In genomic region chr2:75710220-75710576, GRCh38 we compare ENCODE assay signal across 8 cellular contexts. TPM values are rescaled to one million over a fixed set of nuclear protein-coding genes. Genes with fewer than 3 reads are reported as not detected.
DNase-seq lines count a peak whose midpoint lies in the region; ATAC-seq and TF ChIP-seq lines count a peak whose summit lies in the region.

No MANE protein-coding gene starts in this region.

- H3K27ac ChIP-seq in CD4-positive, alpha-beta memory T cell (ENCODE audit: low read depth, low read length): peak overlapping the region; percentile 70
- H3K27ac ChIP-seq in PC-3 (ENCODE audit: low read length) (peak overlapping the region; percentile 67), trophoblast cell (ENCODE audit: low read depth, low read length) (peak overlapping the region; percentile 76)

- peak overlapping the region; percentile 2 for H3K14ac ChIP-seq in trophoblast cell (ENCODE audit: low read length)

- no peak for DNase-seq in CD4-positive, alpha-beta memory T cell
- DNase-seq in PC-3 (no peak), epithelial cell of proximal tubule (ENCODE audit: low read depth) (no peak), trophoblast cell (no peak), germinal center (ENCODE audit: low spot score) (no peak), dermis blood vessel endothelial cell (no peak), SHP77 (lab: John Stamatoyannopoulos, UW) (no peak)

- peaks cover 0 to 1% (median 0%) of the 10 kb centered on the region in 8 donors for H3K9me3 Mint-ChIP-seq in CD4-positive, alpha-beta memory T cell

- no peaks in the 10 kb centered on the region for H3K27me3 Mint-ChIP-seq in CD4-positive, alpha-beta memory T cell

- intact Hi-C loops in CD4-positive, alpha-beta memory T cell (cut with micrococcal nuclease): loop anchor here (2.0 to 10.0 kb wide), 2 partner anchors 63 to 865 kb away; partner anchors contain the start of gene MRPL19
- intact Hi-C loops in PC-3 (cut with micrococcal nuclease): loop anchor here (10.0 kb wide), 1 partner anchor 245 kb away; no protein-coding TSS in a partner anchor

- H4K91ac ChIP-seq in trophoblast cell (ENCODE audit: low read depth, low read length): peak overlapping the region; percentile 58

- no peaks in the 10 kb centered on the region for H3K9me3 ChIP-seq in CD4-positive, alpha-beta memory T cell (ENCODE audit: control insufficient read depth in 1 of 2, low read length in 2 of 2)
- H3K9me3 ChIP-seq in PC-3 (ENCODE audit: low read length) (no peaks in the 10 kb centered on the region), trophoblast cell (ENCODE audit: insufficient read depth, low read depth, low read length) (no peaks in the 10 kb centered on the region)

- peak overlapping the region; percentile 32 to 65 for H3K4me3 ChIP-seq in CD4-positive, alpha-beta memory T cell (ENCODE audit: low read length in 2 of 2)
- peak overlapping the region; percentile 86 for H3K4me3 ChIP-seq in PC-3 (ENCODE audit: low read length)
- peak overlapping the region; percentile 70 for H3K4me3 ChIP-seq in epithelial cell of proximal tubule (ENCODE audit: low read depth, low read length)
- peak overlapping the region; percentile 75 for H3K4me3 ChIP-seq in trophoblast cell (ENCODE audit: low read depth, low read length)

- H2BK120ac ChIP-seq in trophoblast cell (ENCODE audit: insufficient read depth, low read length, poor library complexity): peak overlapping the region; percentile 53

- H2BK5ac ChIP-seq in trophoblast cell (ENCODE audit: low read depth, low read length, poor library complexity): peak overlapping the region; percentile 42

- H4K12ac ChIP-seq in trophoblast cell (ENCODE audit: low read depth, low read length): no peak overlapping the region

- CTCF ChIA-PET in CD4-positive, alpha-beta memory T cell (lab: Charles Lee; ENCODE audit: partially characterized antibody): interaction anchor here (0.9 to 2.0 kb wide), 5 partner anchors 9 to 46 kb away, joined by 3 to 4 read pairs (median 3); no protein-coding TSS in a partner anchor
- CTCF ChIA-PET in PC-3 (lab: Charles Lee): no interaction called here

- H3K27me3 ChIP-seq in CD4-positive, alpha-beta memory T cell (ENCODE audit: insufficient read depth, low read length): no peaks in the 10 kb centered on the region
- no peaks in the 10 kb centered on the region for H3K27me3 ChIP-seq in PC-3 (ENCODE audit: low read length)
- H3K27me3 ChIP-seq in trophoblast cell (ENCODE audit: insufficient read depth, low read length): no peaks in the 10 kb centered on the region

- no peak overlapping the region for H3K23ac ChIP-seq in trophoblast cell (ENCODE audit: low read length)

- WGBS in trophoblast cell (ENCODE audit: extremely low coverage, insufficient coverage, insufficient read length): no CpG with 5 or more reads among the region's 12 CpGs

- no peaks in the 10 kb centered on the region for H3F3A ChIP-seq in PC-3 (ENCODE audit: low read length, unreplicated experiment)

- TF ChIP-seq CTCF in PC-3 (conservative IDR thresholded peaks at IDR 0.05; ENCODE audit: low read depth, low read length) (no peak), epithelial cell of proximal tubule (conservative IDR thresholded peaks at IDR 0.05; ENCODE audit: low read depth, low read length) (no peak)

- POLR2A ChIA-PET in CD4-positive, alpha-beta memory T cell (lab: Charles Lee; ENCODE audit: partially characterized antibody): interaction anchor here (3.8 kb wide), 1 partner anchor 64 kb away, joined by 29 read pairs; the partner anchor contains the start of gene MRPL19
- POLR2A ChIA-PET in PC-3 (lab: Charles Lee; ENCODE audit: unreplicated experiment): no interaction called here

- peaks cover 8% of the 10 kb centered on the region for H3K79me1 ChIP-seq in trophoblast cell (ENCODE audit: low read length)

- no peak overlapping the region for H3K4ac ChIP-seq in trophoblast cell (ENCODE audit: low read depth, low read length)

- no TSS peak for BruUV-seq in PC-3 (replicated peaks; lab: Mats Ljungman, UMichigan)

- H2AFZ ChIP-seq in PC-3 (ENCODE audit: low read length): peak overlapping the region; percentile 92
- H2AFZ ChIP-seq in trophoblast cell (ENCODE audit: insufficient read depth, low read length, poor library complexity): peak overlapping the region; percentile 37

- H4K8ac ChIP-seq in trophoblast cell (ENCODE audit: low read depth, low read length): peak overlapping the region; percentile 78

- H3K36me3 ChIP-seq in CD4-positive, alpha-beta memory T cell (ENCODE audit: insufficient read depth, low read length): no peaks in the 10 kb centered on the region
- H3K36me3 ChIP-seq in PC-3 (ENCODE audit: low read depth, low read length) (0 out of 2 replicates have a peak, but pooled peaks cover under 1% of the 10 kb centered on the region), trophoblast cell (ENCODE audit: control insufficient read depth in 1 of 2, insufficient read depth in 2 of 2, low read length in 2 of 2) (no peaks in the 10 kb centered on the region)

- H3K4me2 ChIP-seq in PC-3 (ENCODE audit: low read length): peak overlapping the region; percentile 97
- peak overlapping the region; percentile 62 for H3K4me2 ChIP-seq in trophoblast cell (ENCODE audit: low read length)

- H2BK12ac ChIP-seq in trophoblast cell (ENCODE audit: low read length): no peak overlapping the region

- H3K4me1 ChIP-seq in CD4-positive, alpha-beta memory T cell (ENCODE audit: insufficient read depth, low read length): peaks cover 32% of the 10 kb centered on the region
- peaks cover 26% of the 10 kb centered on the region for H3K4me1 ChIP-seq in PC-3 (ENCODE audit: insufficient read depth, low read length)
- no peaks in the 10 kb centered on the region for H3K4me1 ChIP-seq in trophoblast cell (ENCODE audit: control insufficient read depth in 1 of 2, insufficient read depth in 2 of 2, low read length in 2 of 2)

- H3K18ac ChIP-seq in trophoblast cell (ENCODE audit: low read length): peak overlapping the region; percentile 6

- peak; percentile 32 for ATAC-seq in GM21717 (IDR thresholded peaks at IDR 0.05; ENCODE audit: unreplicated experiment)
- ATAC-seq in PC-3: no peak

- H3K9ac ChIP-seq in PC-3 (ENCODE audit: low read length): peak overlapping the region; percentile 90
- peak overlapping the region; percentile 75 for H3K9ac ChIP-seq in trophoblast cell (ENCODE audit: low read length)

- H3K79me2 ChIP-seq in PC-3 (ENCODE audit: low read length) (peaks cover 37% of the 10 kb centered on the region), trophoblast cell (ENCODE audit: control insufficient read depth, insufficient read depth, low read length, poor library complexity) (no peaks in the 10 kb centered on the region)

- H3K27ac Mint-ChIP-seq in CD4-positive, alpha-beta memory T cell: peak overlapping the region; percentile 86 to 98 (median 96)

- H3K4me3 Mint-ChIP-seq in CD4-positive, alpha-beta memory T cell: peak overlapping the region; percentile 89 to 96 (median 93)

- peaks cover 23 to 33% (median 28%) of the 10 kb centered on the region in 4 donors for H3K4me1 Mint-ChIP-seq in CD4-positive, alpha-beta memory T cell

- no peaks in the 10 kb centered on the region for H4K20me1 ChIP-seq in PC-3 (ENCODE audit: low read length)

- peaks cover 7% of the 10 kb centered on the region in 2 donors for H3K36me3 Mint-ChIP-seq in CD4-positive, alpha-beta memory T cell

- H2AK5ac ChIP-seq in trophoblast cell (ENCODE audit: low read length): no peak overlapping the region

- no peaks in the 10 kb centered on the region for H3K9me2 ChIP-seq in PC-3 (replicated peaks; ENCODE audit: low read length)

RNA-seq across cellular contexts. Expression of gene GCFC2, which starts 0.5 kb away (rescaled TPM):
- 10 to 100 TPM; 22.9 to 25.9 TPM for total RNA-seq in CD4-positive, alpha-beta memory T cell
- polyA plus RNA-seq in CD4-positive, alpha-beta memory T cell: 10 to 100 TPM; 28.7 to 31.2 TPM
- total RNA-seq in PC-3 (2014; rRNA removed) (24.5 and 31.1 TPM in 2 replicates), epithelial cell of proximal tubule (21.2 and 24.7 TPM in 2 replicates), dermis blood vessel endothelial cell (16.3 and 23.7 TPM in 2 replicates)
- polyA plus RNA-seq in trophoblast cell (2013): 9.6 and 10.0 TPM in 2 replicates
